Comparison of ENCODE assay signal across 14 cellular contexts in the genomic region with DNA sequence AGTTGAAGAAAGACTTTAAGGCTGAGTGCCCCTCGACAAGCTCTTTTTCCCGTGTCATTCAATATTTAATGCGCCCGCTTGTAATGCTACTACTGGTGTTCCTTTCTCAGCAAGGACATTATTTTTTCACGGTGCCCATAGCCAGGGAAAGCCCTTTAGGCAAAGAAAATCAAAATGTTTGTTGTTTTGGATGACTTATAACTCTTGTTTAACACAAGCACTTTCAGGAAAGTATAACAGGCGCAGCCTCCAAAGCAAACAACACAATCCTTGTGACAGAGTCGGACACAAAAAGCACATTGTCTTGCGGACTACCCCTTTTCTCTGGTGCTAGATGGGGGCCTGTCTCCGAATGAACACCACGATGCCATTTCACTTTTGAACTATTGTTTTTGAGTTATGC. TPM values are rescaled to one million over a fixed set of nuclear protein-coding genes. Genes with fewer than 3 reads are reported as not detected.
DNase-seq lines count a peak whose midpoint lies in the region; ATAC-seq, FAIRE-seq and TF ChIP-seq lines count a peak whose summit lies in the region.
"Had no signal": no experiment of that assay in that cellular context is flagged by ENCODE, and none has a peak within 500 bp of the region (broad histone marks: within the 10 kb centered on the region; RNA-seq: fewer than 3 reads in every experiment).

No MANE protein-coding gene starts in this region.

- ATAC-seq in HepG2, result no peak
- ATAC-seq in right lobe of liver, result no peak
- no peak for ATAC-seq in GM21786 (IDR thresholded peaks at IDR 0.05; ENCODE audit: unreplicated experiment)
- no peak for ATAC-seq in GM21737 (IDR thresholded peaks at IDR 0.05; ENCODE audit: unreplicated experiment)

- H4K5ac ChIP-seq in mesendoderm (ENCODE audit: low read length), result no peak overlapping the region

- no peak for TF ChIP-seq CTCF in HepG2 (CRISPR knock-in tag; IDR thresholded peaks at IDR 0.05)
- TF ChIP-seq CTCF in right lobe of liver (IDR thresholded peaks at IDR 0.05), result no peak
- TF ChIP-seq CTCF in choroid plexus epithelial cell (conservative IDR thresholded peaks at IDR 0.05; ENCODE audit: low read depth, low read length), result no peak

- H3K4ac ChIP-seq in mesendoderm (ENCODE audit: low read depth, low read length), result no peak overlapping the region

- CTCF ChIA-PET in HepG2 (lab: Yijun Ruan, JAX; ENCODE audit: low intra/inter-chr PET ratio, low total read pairs), result no interaction called here

- BruUV-seq in HepG2 (replicated peaks; lab: Mats Ljungman, UMichigan), result no TSS peak

- H3K4me3 ChIP-seq in HepG2 (replicated peaks in 1 of 3; ENCODE audit: insufficient read depth in 1 of 3, low read depth in 2 of 3, low read length in 3 of 3) (no peak overlapping the region; a peak in 1 of 6 replicates), right lobe of liver (no peak overlapping the region), choroid plexus epithelial cell (ENCODE audit: low read depth, low read length) (peak overlapping the region; percentile 67), mesendoderm (ENCODE audit: low read length) (peak overlapping the region; percentile 27)
- H3K4me3 ChIP-seq: PC-9 had no signal

- H3K23ac ChIP-seq in mesendoderm (ENCODE audit: low read length), result no peak overlapping the region

- H3K4me2 ChIP-seq in HepG2 (ENCODE audit: low read depth, low read length) (peak overlapping the region; percentile 52), mesendoderm (ENCODE audit: low read length) (peak overlapping the region; percentile 94)
- H3K4me2 ChIP-seq: PC-9 had no signal

- intact Hi-C loops in HepG2 (cut with micrococcal nuclease; ENCODE audit: unreplicated experiment), result no loop called here
- intact Hi-C loops in right lobe of liver (cut with DNase I), result no loop called here

- H2BK15ac ChIP-seq in mesendoderm (replicated peaks; ENCODE audit: low read depth), result no peak overlapping the region

- no peaks in the 10 kb centered on the region for H4K20me1 ChIP-seq in HepG2 (ENCODE audit: insufficient read depth, low read length)

- no peak for DNase-seq in HepG2 (ENCODE audit: low spot score)
- DNase-seq in right lobe of liver, result no peak
- DNase-seq in choroid plexus epithelial cell (ENCODE audit: low read depth), result no peak
- DNase-seq in mesendoderm, result no peak
- DNase-seq in erythroblast (lab: John Stamatoyannopoulos, UW), result no peak
- DNase-seq in stimulated activated CD4-positive, alpha-beta T cell treated with anti-CD3 and anti-CD28 coated beads, Interleukin-2, amount 100 ng/mL, for 48 hours, result no peak
- DNase-seq: NCI-H1436 treated with DMSO at 0.1 percent for 48 hours, PC-9, transverse colon had no signal

- H3K79me2 ChIP-seq in HepG2 (ENCODE audit: insufficient read depth, low read length) (no peaks in the 10 kb centered on the region), mesendoderm (ENCODE audit: control insufficient read depth, insufficient read depth, low read length) (no peaks in the 10 kb centered on the region)

- in situ Hi-C loops in HepG2 (cut with HindIII; ENCODE audit: extremely low pct_ligation_motif_present, low pct_unique_long_range_greater_than_20kb), result no loop called here

- TF ChIP-seq RAD21 in HepG2 (CRISPR knock-in tag; IDR thresholded peaks at IDR 0.05), result no peak

- H3K9ac ChIP-seq in HepG2 (ENCODE audit: insufficient read depth, low read depth, low read length) (no peak overlapping the region), mesendoderm (ENCODE audit: low read length) (peak overlapping the region; percentile 67)

- no peaks in the 10 kb centered on the region for H3K36me3 ChIP-seq in HepG2 (replicated peaks in 1 of 2; ENCODE audit: control insufficient read depth in 1 of 2, insufficient read depth in 2 of 2, low read length in 2 of 2)
- H3K36me3 ChIP-seq in right lobe of liver, result no peaks in the 10 kb centered on the region
- H3K36me3 ChIP-seq in mesendoderm (ENCODE audit: control insufficient read depth, insufficient read depth, low read length), result peaks cover under 1% of the 10 kb centered on the region
- H3K36me3 ChIP-seq: transverse colon had no signal

- no peak overlapping the region for H2BK5ac ChIP-seq in mesendoderm (ENCODE audit: low read length)

- TF ChIP-seq EP300 in HepG2 (IDR thresholded peaks at IDR 0.05; ENCODE audit: low read depth in 2 of 2, low read length in 2 of 2) (no peak), HepG2 (CRISPR knock-in tag; IDR thresholded peaks at IDR 0.05; ENCODE audit: borderline replicate concordance) (no peak)

- no peaks in the 10 kb centered on the region for H3K9me3 ChIP-seq in HepG2 (ENCODE audit: low read length)
- no peaks in the 10 kb centered on the region for H3K9me3 ChIP-seq in right lobe of liver
- H3K9me3 ChIP-seq: transverse colon had no signal

- H3K18ac ChIP-seq in mesendoderm (ENCODE audit: low read length), result no peak overlapping the region

- FAIRE-seq in HepG2 (lab: Jason Lieb, UNC), result no peak
- FAIRE-seq: endometrium had no signal

- no peak overlapping the region for H2BK120ac ChIP-seq in mesendoderm (ENCODE audit: low read depth, low read length)

- no peaks in the 10 kb centered on the region for H3K79me1 ChIP-seq in mesendoderm (ENCODE audit: low read length)

- no peak overlapping the region for H4K8ac ChIP-seq in mesendoderm (ENCODE audit: low read depth, low read length)

- H3K27me3 ChIP-seq in HepG2 (ENCODE audit: control insufficient read depth in 1 of 2, insufficient read depth in 2 of 2, low read length in 2 of 2), result peaks cover 5 to 65% of the 10 kb centered on the region in 2 experiments
- peaks cover 4 to 75% of the 10 kb centered on the region in 2 donors for H3K27me3 ChIP-seq in right lobe of liver
- H3K27me3 ChIP-seq in mesendoderm (ENCODE audit: insufficient read depth, low read length, poor library complexity), result no peaks in the 10 kb centered on the region

- peak overlapping the region; percentile 83 for H3K56ac ChIP-seq in mesendoderm (ENCODE audit: low read length)

- H3K27ac ChIP-seq in HepG2 (ENCODE audit: extremely low read length, insufficient read depth, low read length) (no peak overlapping the region), right lobe of liver (no peak overlapping the region), mesendoderm (ENCODE audit: low read depth, low read length) (no peak overlapping the region)
- H3K27ac ChIP-seq: PC-9, transverse colon had no signal

- H3K4me1 ChIP-seq in HepG2 (ENCODE audit: insufficient read depth, low read length), result peaks cover 40% of the 10 kb centered on the region
- H3K4me1 ChIP-seq in right lobe of liver, result peaks cover 0 to 18% (median 8%) of the 10 kb centered on the region in 4 donors
- H3K4me1 ChIP-seq in mesendoderm (ENCODE audit: control insufficient read depth, low read depth, low read length), result peaks cover 7% of the 10 kb centered on the region

- H2AK5ac ChIP-seq in mesendoderm (ENCODE audit: low read length), result no peak overlapping the region

- TF ChIP-seq POLR2A in HepG2 (IDR thresholded peaks at IDR 0.05; ENCODE audit: insufficient read depth in 1 of 2, low read depth in 2 of 2, low read length in 2 of 2) (no peak), right lobe of liver (IDR thresholded peaks at IDR 0.05) (no peak), erythroblast (IDR thresholded peaks at IDR 0.05; ENCODE audit: low read length) (no peak)

- POLR2A ChIA-PET in HepG2 (lab: Yijun Ruan, JAX), result no interaction called here

- no peak overlapping the region for H2AFZ ChIP-seq in HepG2 (ENCODE audit: low read length)
- H2AFZ ChIP-seq: PC-9 had no signal

- 43% methylated on average over 10 of the region's 10 CpGs for WGBS in HepG2 (ENCODE audit: low lambda C conversion rate)
- 29% methylated on average over 10 of the region's 10 CpGs for WGBS in right lobe of liver (ENCODE audit: insufficient coverage, low coverage, low lambda C conversion rate, missing lambda C conversion rate)
- no CpG with 5 or more reads among the region's 10 CpGs for WGBS in mesendoderm (ENCODE audit: extremely low coverage, insufficient coverage, low lambda C conversion rate)

RNA-seq across cellular contexts. Expression of a gene that starts 12.4 kb away (rescaled TPM):
- 0.02 TPM in 1 of 2 replicates, not detected in the other for total RNA-seq in HepG2 (2016; rRNA removed; fragmentation: Illumina TruSeq; extraction: Trizol)
- total RNA-seq in HepG2 (2016; cell fraction: cytosol; rRNA removed; fragmentation: Illumina TruSeq; extraction: Trizol; ENCODE audit: low read depth), result not detected in 2 replicates
- total RNA-seq in HepG2 (2016; cell fraction: insoluble cytoplasmic fraction; rRNA removed; fragmentation: Illumina TruSeq; extraction: Trizol), result 0.03 and 0.04 TPM in 2 replicates
- total RNA-seq in HepG2 (2016; cell fraction: membrane; rRNA removed; fragmentation: Illumina TruSeq; extraction: Trizol), result 0.03 TPM in 1 of 2 replicates, not detected in the other
- not detected in 2 replicates for total RNA-seq in HepG2 (2016; cell fraction: nucleus; rRNA removed; fragmentation: Illumina TruSeq; extraction: Trizol)
- 0.07 TPM in 1 of 2 replicates, not detected in the other for polyA plus RNA-seq in HepG2 (2011; rRNA removed)
- polyA plus RNA-seq in HepG2 (2011; cell fraction: cytosol; rRNA removed), result 0.01 and 0.03 TPM in 2 replicates
- 0.03 and 0.06 TPM in 2 replicates for polyA plus RNA-seq in HepG2 (2011; cell fraction: nucleus; rRNA removed)
- polyA plus RNA-seq in HepG2 (2012), result 0.03 TPM in 1 of 2 replicates, not detected in the other
- polyA plus RNA-seq in HepG2 (2016; cell fraction: cytosol; fragmentation: Illumina TruSeq; extraction: Trizol; ENCODE audit: low read depth), result not detected in 2 replicates
- not detected in 2 replicates for polyA plus RNA-seq in HepG2 (2016; cell fraction: insoluble cytoplasmic fraction; fragmentation: Illumina TruSeq; extraction: Trizol; ENCODE audit: low read depth)
- polyA plus RNA-seq in HepG2 (2016; cell fraction: membrane; fragmentation: Illumina TruSeq; extraction: Trizol; ENCODE audit: low read depth), result 0.03 TPM in 1 of 2 replicates, not detected in the other
- 0.10 TPM in 1 of 2 replicates, not detected in the other for polyA plus RNA-seq in HepG2 (2016; cell fraction: nucleus; fragmentation: Illumina TruSeq; extraction: Trizol; ENCODE audit: insufficient read depth, low read depth)
- polyA minus RNA-seq in HepG2 (2011; rRNA and poly(A)+ RNA removed; ENCODE audit: low replicate concordance), result 2.7 TPM in 1 of 2 replicates, not detected in the other
- not detected in 2 replicates for polyA minus RNA-seq in HepG2 (2011; cell fraction: cytosol; rRNA and poly(A)+ RNA removed)
- not detected in 2 replicates for polyA minus RNA-seq in HepG2 (2011; cell fraction: nucleus; rRNA and poly(A)+ RNA removed)
- total RNA-seq in right lobe of liver, result not detected
- polyA plus RNA-seq in mesendoderm (2013, experiment 1 of 2), result 10.9 TPM
- 11.0 TPM for polyA plus RNA-seq in mesendoderm (2013, experiment 2 of 2)
- total RNA-seq: glomerular endothelial cell; T-helper 1 cell treated with Interleukin-12 subunit alpha and Interleukin-12 subunit beta and Interleukin-4 antibody, amounts not matched to agents 30 ng/mL and 1 ng/mL, for 36 hours; transverse colon had no signal

RNA-seq across cellular contexts. Expression of a gene that starts 22.5 kb away (rescaled TPM):
- total RNA-seq in HepG2 (2016; rRNA removed; fragmentation: Illumina TruSeq; extraction: Trizol) (not detected in 2 replicates), right lobe of liver (under 1 TPM in 1 of 6 experiments, not detected in 5; 0.24 TPM)
- not detected in 2 replicates for total RNA-seq in HepG2 (2016; cell fraction: cytosol; rRNA removed; fragmentation: Illumina TruSeq; extraction: Trizol; ENCODE audit: low read depth)
- total RNA-seq in HepG2 (2016; cell fraction: insoluble cytoplasmic fraction; rRNA removed; fragmentation: Illumina TruSeq; extraction: Trizol), result 0.06 TPM in 1 of 2 replicates, not detected in the other
- not detected in 2 replicates for total RNA-seq in HepG2 (2016; cell fraction: membrane; rRNA removed; fragmentation: Illumina TruSeq; extraction: Trizol)
- total RNA-seq in HepG2 (2016; cell fraction: nucleus; rRNA removed; fragmentation: Illumina TruSeq; extraction: Trizol), result not detected in 2 replicates
- 0.12 and 0.13 TPM in 2 replicates for polyA plus RNA-seq in HepG2 (2011; rRNA removed)
- polyA plus RNA-seq in HepG2 (2011; cell fraction: cytosol; rRNA removed), result 0.06 and 0.11 TPM in 2 replicates
- 0.29 and 0.32 TPM in 2 replicates for polyA plus RNA-seq in HepG2 (2011; cell fraction: nucleus; rRNA removed)
- polyA plus RNA-seq in HepG2 (2012), result 0.17 and 0.24 TPM in 2 replicates
- not detected in 2 replicates for polyA plus RNA-seq in HepG2 (2016; cell fraction: cytosol; fragmentation: Illumina TruSeq; extraction: Trizol; ENCODE audit: low read depth)
- polyA plus RNA-seq in HepG2 (2016; cell fraction: insoluble cytoplasmic fraction; fragmentation: Illumina TruSeq; extraction: Trizol; ENCODE audit: low read depth), result 0.08 TPM in 2 replicates
- polyA plus RNA-seq in HepG2 (2016; cell fraction: membrane; fragmentation: Illumina TruSeq; extraction: Trizol; ENCODE audit: low read depth), result not detected in 2 replicates
- polyA plus RNA-seq in HepG2 (2016; cell fraction: nucleus; fragmentation: Illumina TruSeq; extraction: Trizol; ENCODE audit: insufficient read depth, low read depth), result not detected in 2 replicates
- polyA minus RNA-seq in HepG2 (2011; rRNA and poly(A)+ RNA removed; ENCODE audit: low replicate concordance), result 0.18 and 5.2 TPM in 2 replicates
- polyA minus RNA-seq in HepG2 (2011; cell fraction: cytosol; rRNA and poly(A)+ RNA removed), result 0.53 and 0.59 TPM in 2 replicates
- 0.13 TPM in 1 of 2 replicates, not detected in the other for polyA minus RNA-seq in HepG2 (2011; cell fraction: nucleus; rRNA and poly(A)+ RNA removed)
- polyA plus RNA-seq in mesendoderm (2013, experiment 1 of 2), result 230 TPM
- 222 TPM for polyA plus RNA-seq in mesendoderm (2013, experiment 2 of 2)
- total RNA-seq: glomerular endothelial cell, transverse colon had no signal

Comparison
In these comparisons a context has a peak if more than half of its experiments do, and no peak if none do; other contexts are left out.
1. H3K4me3 ChIP-seq: peak in choroid plexus epithelial cell (single experiment) and mesendoderm (single experiment); none in HepG2 (0 of 3) and right lobe of liver (0 of 3).